In the genomic region with DNA sequence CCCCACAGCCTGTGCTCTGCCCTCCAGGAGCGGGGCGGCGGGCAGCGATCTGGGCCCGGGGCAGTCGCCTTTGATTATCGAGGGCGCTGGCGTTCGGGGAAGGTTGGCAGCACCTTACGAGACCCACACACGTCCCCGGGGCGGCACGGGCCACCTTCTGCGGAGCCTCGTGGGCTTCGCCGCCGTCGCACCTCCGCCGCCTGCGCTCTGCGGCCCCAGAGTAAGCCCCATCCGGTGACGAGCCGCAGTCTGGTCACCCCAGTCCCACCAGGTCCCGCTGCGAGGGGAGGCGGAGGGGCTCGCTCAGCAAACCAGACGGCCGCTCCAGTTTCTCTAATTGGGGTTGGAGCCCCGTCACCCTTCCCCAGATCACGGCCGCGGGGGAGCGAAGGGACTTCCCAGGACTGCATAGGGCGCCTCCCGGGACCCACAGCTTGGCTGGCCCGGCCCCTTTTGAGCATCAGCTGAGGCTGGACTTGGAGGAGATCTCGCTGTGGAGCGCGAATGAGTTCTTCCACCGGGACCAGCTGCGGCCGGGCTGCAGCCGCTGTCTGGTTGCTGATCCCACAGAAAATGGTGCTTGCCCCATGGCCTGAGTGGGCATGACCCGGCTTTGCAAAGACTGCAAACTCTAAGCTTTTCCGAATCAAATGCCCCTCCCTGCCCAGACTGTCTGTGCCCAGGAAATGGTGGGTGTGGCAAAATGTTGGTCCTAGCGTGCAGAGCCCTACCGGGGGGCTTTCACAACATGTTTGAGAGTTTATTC, we compare ENCODE assay signal across 8 cellular contexts. TPM values are rescaled to one million over a fixed set of nuclear protein-coding genes. Genes with fewer than 3 reads are reported as not detected.
DNase-seq lines count a peak whose midpoint lies in the region; ATAC-seq, FAIRE-seq and TF ChIP-seq lines count a peak whose summit lies in the region.

No MANE protein-coding gene starts in this region.

- no peaks in the 10 kb centered on the region for H4K20me1 ChIP-seq in K562 (replicated peaks; ENCODE audit: control insufficient read depth, insufficient read depth, low read length)

- H3K36me3 ChIP-seq in BE2C = no peaks in the 10 kb centered on the region
- no peaks in the 10 kb centered on the region for H3K36me3 ChIP-seq in K562 (ENCODE audit: control insufficient read depth, insufficient read depth, low read length)
- H3K36me3 ChIP-seq in spleen = no peaks in the 10 kb centered on the region

- intact Hi-C loops in K562 (cut with micrococcal nuclease) (loop anchor here (5.0 kb wide), 1 partner anchor 42 kb away; no protein-coding TSS in a partner anchor), spleen (cut with DNase I; ENCODE audit: low total_unique reads) (loop anchor here (5.0 kb wide), 1 partner anchor 32 kb away; no protein-coding TSS in a partner anchor)

- H3K9me1 ChIP-seq in K562 (ENCODE audit: control insufficient read depth, insufficient read depth, low read length) = no peaks in the 10 kb centered on the region

- H3K4me2 ChIP-seq in K562 (ENCODE audit: insufficient read depth, low read length) = peak overlapping the region; percentile 32; the same call in 1 of the 2 replicates

- no peaks in the 10 kb centered on the region; the same call in 1 of the 2 replicates for H3K4me1 ChIP-seq in BE2C
- peaks cover 0 to 13% of the 10 kb centered on the region in 2 experiments; a peak in 3 of 5 replicates for H3K4me1 ChIP-seq in K562 (replicated peaks in 1 of 2; ENCODE audit: control insufficient read depth in 2 of 2, insufficient read depth in 2 of 2, low read length in 2 of 2)
- peaks cover 14 to 96% (median 45%) of the 10 kb centered on the region in 6 donors for H3K4me1 ChIP-seq in spleen

- H3K9me3 ChIP-seq in BE2C (no peaks in the 10 kb centered on the region), K562 (replicated peaks; ENCODE audit: control insufficient read depth, insufficient read depth, low read depth, low read length) (no peaks in the 10 kb centered on the region), spleen (no peaks in the 10 kb centered on the region)

- no peak for TF ChIP-seq RAD21 in K562 (CRISPR knock-in tag; conservative IDR thresholded peaks at IDR 0.05 in 1 of 2, IDR thresholded peaks at IDR 0.05 in 1 of 2)

- no peak for TF ChIP-seq EP300 in K562 (IDR thresholded peaks at IDR 0.05; ENCODE audit: low read length)

- H3K27me3 ChIP-seq in BE2C (peaks cover 9% of the 10 kb centered on the region), K562 (ENCODE audit: control insufficient read depth in 2 of 2, insufficient read depth in 2 of 2, low read length in 2 of 2) (no peaks in the 10 kb centered on the region), spleen (replicated peaks in 1 of 7) (peaks cover 0 to 16% (median 0%) of the 10 kb centered on the region in 7 donors)

- TF ChIP-seq CTCF in BE2C (IDR thresholded peaks at IDR 0.05; ENCODE audit: low read depth, low read length) = no peak
- no peak for TF ChIP-seq CTCF in K562 (IDR thresholded peaks at IDR 0.05 in 2 of 3, conservative IDR thresholded peaks at IDR 0.05 in 1 of 3; ENCODE audit: insufficient read depth in 2 of 3, low read depth in 1 of 3, low read length in 3 of 3)
- no peak for TF ChIP-seq CTCF in spleen (IDR thresholded peaks at IDR 0.05 in 8 of 11, conservative IDR thresholded peaks at IDR 0.05 in 3 of 11)

- POLR2A ChIA-PET in K562 (lab: Yijun Ruan, JAX) = no interaction called here

- BruUV-seq in K562 (replicated peaks; lab: Mats Ljungman, UMichigan) = no TSS peak

- in situ Hi-C loops in K562 (cut with MboI) = no loop called here

- TF ChIP-seq POLR2A in GM19099 (IDR thresholded peaks at IDR 0.05; ENCODE audit: extremely low read depth, insufficient read length, low read depth) = peak; percentile 16
- TF ChIP-seq POLR2A in K562 (conservative IDR thresholded peaks at IDR 0.05) = no peak
- TF ChIP-seq POLR2A in spleen (IDR thresholded peaks at IDR 0.05) = no peak

- peak overlapping the region; percentile 25 to 85; a peak in 3 of 4 replicates for H3K9ac ChIP-seq in K562 (ENCODE audit: insufficient read depth in 1 of 2, low read depth in 2 of 2, low read length in 2 of 2)

- CTCF ChIA-PET in K562 (lab: Yijun Ruan, JAX; ENCODE audit: low intra/inter-chr PET ratio) = no interaction called here

- 44% methylated on average over 23 of the region's 53 CpGs for WGBS in K562 (ENCODE audit: insufficient coverage, low coverage, missing lambda C conversion rate)
- 0 to 2% (median 1%) methylated on average over 9 to 53 of the region's 53 CpGs for WGBS in spleen, 5 donors

- no peak overlapping the region for H3K27ac ChIP-seq in K562 (ENCODE audit: extremely low read depth, low read depth, low read length)
- H3K27ac ChIP-seq in spleen = peak overlapping the region; percentile 78 to 91 (median 88)

- H3K4me3 ChIP-seq in BE2C (ENCODE audit: low read depth, low read length) (peak overlapping the region; percentile 59), K562 (peak overlapping the region; percentile 45), spleen (peak overlapping the region; percentile 49 to 88 (median 62))

- no peak for FAIRE-seq in K562 (lab: Jason Lieb, UNC)

- DNase-seq in BE2C = peak; percentile 45
- DNase-seq in T-helper 2 cell = peak; percentile 7 to 64 (median 38)
- peak in 2 of 4 experiments; percentile 17 to 18 for DNase-seq in K562 (ENCODE audit: extremely low read depth in 1 of 4, low spot score in 3 of 4)
- DNase-seq in iPS-NIHi11 (ENCODE audit: low spot score) = peak; percentile 69
- DNase-seq in spleen = peak; percentile 90
- no peak for DNase-seq in NCI-H2196 treated with DMSO at 0.1 percent for 48 hours (lab: John Stamatoyannopoulos, UW; ENCODE audit: unreplicated experiment)

- no peaks in the 10 kb centered on the region for H3K79me2 ChIP-seq in K562 (ENCODE audit: control insufficient read depth, insufficient read depth, low read length)

- peak overlapping the region; percentile 59 for H2AFZ ChIP-seq in K562 (ENCODE audit: low read depth, low read length)

- ATAC-seq in HG03159 (IDR thresholded peaks at IDR 0.05; ENCODE audit: unreplicated experiment) (peak; percentile 56), K562 (peak; percentile 41)

TF ChIP-seq in K562, 482 proteins besides CTCF, POLR2A, EP300 and RAD21 (continues in another document):
- TF ChIP-seq RBBP5 (IDR thresholded peaks at IDR 0.05; ENCODE audit: borderline replicate concordance, insufficient read depth, low read length, poor library complexity, severe bottlenecking) (peak; percentile 22), BHLHE40 (IDR thresholded peaks at IDR 0.05; ENCODE audit: low read length) (no peak), ZC3H4 (CRISPR knock-in tag; IDR thresholded peaks at IDR 0.05; ENCODE audit: borderline replicate concordance) (no peak), SAP30 (IDR thresholded peaks at IDR 0.05; ENCODE audit: borderline replicate concordance, insufficient read depth, low read depth, low read length, poor library complexity, severe bottlenecking) (no peak), CCNT2 (IDR thresholded peaks at IDR 0.05; ENCODE audit: borderline replicate concordance, extremely low read depth, insufficient read length, low read depth, low read length) (no peak), SMAD4 (CRISPR knock-in tag; conservative IDR thresholded peaks at IDR 0.05) (no peak)
- TF ChIP-seq, protein P1, sequence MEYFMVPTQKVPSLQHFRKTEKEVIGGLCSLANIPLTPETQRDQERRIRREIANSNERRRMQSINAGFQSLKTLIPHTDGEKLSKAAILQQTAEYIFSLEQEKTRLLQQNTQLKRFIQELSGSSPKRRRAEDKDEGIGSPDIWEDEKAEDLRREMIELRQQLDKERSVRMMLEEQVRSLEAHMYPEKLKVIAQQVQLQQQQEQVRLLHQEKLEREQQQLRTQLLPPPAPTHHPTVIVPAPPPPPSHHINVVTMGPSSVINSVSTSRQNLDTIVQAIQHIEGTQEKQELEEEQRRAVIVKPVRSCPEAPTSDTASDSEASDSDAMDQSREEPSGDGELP (CRISPR knock-in tag; IDR thresholded peaks at IDR 0.05; ENCODE audit: borderline replicate concordance) = peak; percentile 26; the same call in 1 of the 2 replicates
- TF ChIP-seq, protein P2, sequence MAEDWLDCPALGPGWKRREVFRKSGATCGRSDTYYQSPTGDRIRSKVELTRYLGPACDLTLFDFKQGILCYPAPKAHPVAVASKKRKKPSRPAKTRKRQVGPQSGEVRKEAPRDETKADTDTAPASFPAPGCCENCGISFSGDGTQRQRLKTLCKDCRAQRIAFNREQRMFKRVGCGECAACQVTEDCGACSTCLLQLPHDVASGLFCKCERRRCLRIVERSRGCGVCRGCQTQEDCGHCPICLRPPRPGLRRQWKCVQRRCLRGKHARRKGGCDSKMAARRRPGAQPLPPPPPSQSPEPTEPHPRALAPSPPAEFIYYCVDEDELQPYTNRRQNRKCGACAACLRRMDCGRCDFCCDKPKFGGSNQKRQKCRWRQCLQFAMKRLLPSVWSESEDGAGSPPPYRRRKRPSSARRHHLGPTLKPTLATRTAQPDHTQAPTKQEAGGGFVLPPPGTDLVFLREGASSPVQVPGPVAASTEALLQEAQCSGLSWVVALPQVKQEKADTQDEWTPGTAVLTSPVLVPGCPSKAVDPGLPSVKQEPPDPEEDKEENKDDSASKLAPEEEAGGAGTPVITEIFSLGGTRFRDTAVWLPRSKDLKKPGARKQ (CRISPR knock-in tag; IDR thresholded peaks at IDR 0.05) = no peak

RNA-seq across cellular contexts. Expression of a gene that starts 0.6 kb away (rescaled TPM):
- polyA plus RNA-seq in BE2C (2012; ENCODE audit: insufficient read depth, insufficient read length, low read depth) = 22.8 TPM
- total RNA-seq in K562 (2011; cell fraction: chromatin; rRNA removed; ENCODE audit: low replicate concordance) = 0.56 and 1.9 TPM in 2 replicates
- 0.67 and 1.1 TPM in 2 replicates for total RNA-seq in K562 (2011; cell fraction: nucleolus; rRNA removed)
- total RNA-seq in K562 (2011; cell fraction: nucleoplasm; rRNA removed) = 0.44 and 1.3 TPM in 2 replicates
- total RNA-seq in K562 (2014; rRNA removed) (1.9 and 5.2 TPM in 2 replicates), K562 (2014; rRNA removed; fragmentation: Illumina TruSeq; extraction: Trizol) (0.73 and 0.89 TPM in 2 replicates), K562 (2015; rRNA removed; fragmentation: Illumina TruSeq; extraction: Trizol) (1.4 and 1.8 TPM in 2 replicates), K562 (2021) (1.4 and 1.6 TPM in 2 replicates), spleen (10 to 100 TPM; 37.4 to 71.1 (median 48.8) TPM)
- polyA plus RNA-seq in K562 (2011; rRNA removed) (1.4 and 1.5 TPM in 2 replicates), K562 (2014; fragmentation: Illumina TruSeq; extraction: Trizol) (0.76 and 1.1 TPM in 2 replicates), K562 (2014; fragmentation: Nextera tagmentation; extraction: Ambion mirVana) (under 1 TPM; 0.04 to 0.31 TPM), K562 (2014; rRNA removed) (0.99 and 2.7 TPM in 2 replicates), spleen (100 to 1,000 TPM in 1 of 3 donors, 10 to 100 TPM in 2; 61.1 to 201 (median 69.1) TPM)
- 1.2 and 2.0 TPM in 2 replicates for polyA plus RNA-seq in K562 (2011; cell fraction: cytosol; rRNA removed)
- 0.48 and 2.0 TPM in 2 replicates for polyA plus RNA-seq in K562 (2011; cell fraction: nucleus; rRNA removed)
- polyA plus RNA-seq in K562 (2012) = 1.8 and 3.4 TPM in 2 replicates
- 0.36 and 1.3 TPM in 2 replicates for polyA minus RNA-seq in K562 (2011; rRNA and poly(A)+ RNA removed)
- not detected in 2 replicates for polyA minus RNA-seq in K562 (2011; cell fraction: cytosol; rRNA and poly(A)+ RNA removed)
- polyA minus RNA-seq in K562 (2011; cell fraction: nucleus; rRNA and poly(A)+ RNA removed) = 0.44 and 0.94 TPM in 2 replicates

Comparison
In these comparisons a context has a peak if more than half of its experiments do, and no peak if none do; other contexts are left out.
1. RNA of a gene that starts 0.6 kb away (total RNA-seq): 37.4 to 71.1 TPM in spleen; 0.44 to 5.2 TPM in K562; every median in the first group is over 4 times any median in the second.
2. Peak in every context shown above with its lines, with median percentiles within 50 percentile points of each other: H3K4me3 ChIP-seq.